ENCODE assay signal across 30 cellular contexts in genomic region chr14:90750701-90751100, GRCh38.
"Had no signal": no experiment of that assay in that cellular context is flagged by ENCODE, and none has a peak within 500 bp of the region (broad histone marks: within the 10 kb centered on the region; RNA-seq: fewer than 3 reads in every experiment).

No MANE protein-coding gene starts in this region.

- H3K4me3 ChIP-seq: adrenal gland, body of pancreas, colonic mucosa, gastroesophageal sphincter had no signal

- H3K27ac ChIP-seq: adrenal gland, body of pancreas, colonic mucosa, epithelial cell of prostate, gastroesophageal sphincter, WERI-Rb-1 had no signal

- H3K4me1 Mint-ChIP-seq: activated B cell treated with CpG ODN at 0.5 μM for 24 hours; activated CD4-positive, alpha-beta memory T cell treated with anti-CD3 and anti-CD28 coated beads, Interleukin-2, amount 10 ng/mL, durations not matched to agents 7 days and 5 days; activated CD4-positive, alpha-beta T cell treated with anti-CD3 and anti-CD28 coated beads, Interleukin-2, amount 10 ng/mL, durations not matched to agents 7 days and 5 days; activated naive CD4-positive, alpha-beta T cell treated with anti-CD3 and anti-CD28 coated beads, Interleukin-2, amount 50 U/mL, for 24 hours; activated naive CD8-positive, alpha-beta T cell treated with anti-CD3 and anti-CD28 coated beads for 36 hours; activated naive CD8-positive, alpha-beta T cell treated with anti-CD3 and anti-CD28 coated beads, Interleukin-2, amount 50 U/mL, for 24 hours; activated T-helper 17 cell treated with anti-CD3 and anti-CD28 coated beads, Interleukin-2, amount 50 U/mL, for 72 hours; T-helper 17 cell had no signal

- H3K9me3 ChIP-seq: adrenal gland, body of pancreas, colonic mucosa had no signal

- H3K4me1 ChIP-seq: adrenal gland, body of pancreas, colonic mucosa, gastroesophageal sphincter had no signal

- H3K36me3 ChIP-seq: adrenal gland, colonic mucosa, gastroesophageal sphincter had no signal

- ATAC-seq: activated CD4-positive, alpha-beta T cell treated with anti-CD3 and anti-CD28 coated beads for 36 hours; activated CD4-positive, CD25-positive, alpha-beta regulatory T cell treated with anti-CD3 and anti-CD28 coated beads, Interleukin-2, amount 50 U/mL, for 24 hours; activated naive CD8-positive, alpha-beta T cell treated with anti-CD3 and anti-CD28 coated beads, Interleukin-2, amount 50 U/mL, for 24 hours; activated T-cell treated with anti-CD3 and anti-CD28 coated beads, Interleukin-2, amount 50 U/mL, for 4 hours; activated T-helper 17 cell treated with anti-CD3 and anti-CD28 coated beads, Interleukin-2, amount 50 U/mL, for 72 hours; body of pancreas; gastroesophageal sphincter; SK-N-SH treated with all-trans-retinoic acid at 6 μM for 48 hours; T-helper 17 cell had no signal

- H3K27me3 ChIP-seq: adrenal gland, body of pancreas, colonic mucosa, gastroesophageal sphincter had no signal

- H3K4me3 Mint-ChIP-seq: activated B cell treated with CpG ODN at 0.5 μM for 24 hours; activated CD4-positive, alpha-beta memory T cell treated with anti-CD3 and anti-CD28 coated beads, Interleukin-2, amount 10 ng/mL, durations not matched to agents 7 days and 5 days; activated CD4-positive, alpha-beta T cell treated with anti-CD3 and anti-CD28 coated beads for 36 hours; activated CD4-positive, alpha-beta T cell treated with anti-CD3 and anti-CD28 coated beads, Interleukin-2, amount 10 ng/mL, durations not matched to agents 7 days and 5 days; activated naive CD4-positive, alpha-beta T cell treated with anti-CD3 and anti-CD28 coated beads, Interleukin-2, amount 50 U/mL, for 24 hours; activated naive CD8-positive, alpha-beta T cell treated with anti-CD3 and anti-CD28 coated beads for 36 hours; activated naive CD8-positive, alpha-beta T cell treated with anti-CD3 and anti-CD28 coated beads, Interleukin-2, amount 50 U/mL, for 24 hours; activated T-cell treated with anti-CD3 and anti-CD28 coated beads, Interleukin-2, amount 50 U/mL, for 4 hours; activated T-helper 17 cell treated with anti-CD3 and anti-CD28 coated beads, Interleukin-2, amount 50 U/mL, for 72 hours; T-helper 17 cell; T-helper 2 cell treated with Interferon-gamma antibody and Interleukin-4, amounts not matched to agents 5 μg/mL and 100 μg/mL, for 36 hours had no signal

- H3K27me3 Mint-ChIP-seq: activated B cell treated with CpG ODN at 0.5 μM for 24 hours; activated CD4-positive, alpha-beta T cell treated with anti-CD3 and anti-CD28 coated beads for 36 hours; activated naive CD4-positive, alpha-beta T cell treated with anti-CD3 and anti-CD28 coated beads, Interleukin-2, amount 50 U/mL, for 24 hours; activated naive CD8-positive, alpha-beta T cell treated with anti-CD3 and anti-CD28 coated beads for 36 hours; activated naive CD8-positive, alpha-beta T cell treated with anti-CD3 and anti-CD28 coated beads, Interleukin-2, amount 50 U/mL, for 24 hours; T-helper 17 cell had no signal

- DNase-seq: activated B cell treated with CpG ODN at 0.5 μM for 24 hours; activated CD4-positive, alpha-beta memory T cell treated with anti-CD3 and anti-CD28 coated beads, Interleukin-2, amount 10 ng/mL, durations not matched to agents 7 days and 5 days; activated CD4-positive, alpha-beta T cell treated with anti-CD3 and anti-CD28 coated beads for 36 hours; activated CD4-positive, alpha-beta T cell treated with anti-CD3 and anti-CD28 coated beads, Interleukin-2, amount 10 ng/mL, durations not matched to agents 7 days and 5 days; activated CD4-positive, alpha-beta T cell treated with anti-CD3 and anti-CD28 coated beads, Interleukin-2, amount 50 U/mL, for 4 hours; activated effector memory CD4-positive, alpha-beta T cell treated with Interleukin-2 at 50 U/mL for 16 hours; activated gamma-delta T cell treated with Interleukin-2 at 50 U/mL for 16 hours; activated naive CD4-positive, alpha-beta T cell treated with Interleukin-2 at 50 U/mL for 16 hours; activated naive CD8-positive, alpha-beta T cell treated with anti-CD3 and anti-CD28 coated beads for 36 hours; activated naive CD8-positive, alpha-beta T cell treated with anti-CD3 and anti-CD28 coated beads, Interleukin-2, amount 50 U/mL, for 24 hours; activated T-cell treated with anti-CD3 and anti-CD28 coated beads, Interleukin-2, amount 50 U/mL, for 4 hours; adrenal gland; amygdala; aorta; body of pancreas; caudate nucleus; colonic mucosa; effector CD8-positive, alpha-beta T cell; foreskin fibroblast; T-helper 1 cell; T-helper 17 cell; T1000; WERI-Rb-1 had no signal

- H3K27ac Mint-ChIP-seq: activated B cell treated with CpG ODN at 0.5 μM for 24 hours; activated CD4-positive, alpha-beta memory T cell treated with anti-CD3 and anti-CD28 coated beads, Interleukin-2, amount 10 ng/mL, durations not matched to agents 7 days and 5 days; activated CD4-positive, alpha-beta T cell treated with anti-CD3 and anti-CD28 coated beads for 36 hours; activated CD4-positive, alpha-beta T cell treated with anti-CD3 and anti-CD28 coated beads, Interleukin-2, amount 10 ng/mL, durations not matched to agents 7 days and 5 days; activated naive CD4-positive, alpha-beta T cell treated with anti-CD3 and anti-CD28 coated beads, Interleukin-2, amount 50 U/mL, for 24 hours; activated naive CD8-positive, alpha-beta T cell treated with anti-CD3 and anti-CD28 coated beads for 36 hours; activated naive CD8-positive, alpha-beta T cell treated with anti-CD3 and anti-CD28 coated beads, Interleukin-2, amount 50 U/mL, for 24 hours; activated T-helper 17 cell treated with anti-CD3 and anti-CD28 coated beads, Interleukin-2, amount 50 U/mL, for 72 hours; T-helper 17 cell; T-helper 2 cell treated with Interferon-gamma antibody and Interleukin-4, amounts not matched to agents 5 μg/mL and 100 μg/mL, for 36 hours had no signal
